In genomic region chr9:60545346-60546315, GRCh38 we compare ENCODE assay signal across 20 cellular contexts.
DNase-seq lines count a peak whose midpoint lies in the region; ATAC-seq and TF ChIP-seq lines count a peak whose summit lies in the region.
"Had no signal": no experiment of that assay in that cellular context is flagged by ENCODE, and none has a peak within 500 bp of the region (broad histone marks: within the 10 kb centered on the region; RNA-seq: fewer than 3 reads in every experiment).

No MANE protein-coding gene starts in this region.

- TF ChIP-seq CTCF in right atrium auricular region (IDR thresholded peaks at IDR 0.05) (no peak), osteoblast (IDR thresholded peaks at IDR 0.05; ENCODE audit: extremely low read depth, low read depth, low read length) (no peak), upper lobe of right lung (IDR thresholded peaks at IDR 0.05) (no peak)

- H3K27me3 ChIP-seq in right atrium auricular region (no peaks in the 10 kb centered on the region), H7 (ENCODE audit: control insufficient read depth, insufficient read depth, low read length) (no peaks in the 10 kb centered on the region), osteoblast (ENCODE audit: insufficient read depth, low read length) (no peaks in the 10 kb centered on the region), upper lobe of right lung (no peaks in the 10 kb centered on the region)
- H3K27me3 ChIP-seq: BLaER1, SJSA1 had no signal

- H3K27ac ChIP-seq in right atrium auricular region (no peak overlapping the region), osteoblast (ENCODE audit: low read depth, low read length) (no peak overlapping the region), upper lobe of right lung (no peak overlapping the region)
- H3K27ac ChIP-seq: BLaER1, KMS-11, PC-9, SJSA1 had no signal

- no peak overlapping the region for H3K4me2 ChIP-seq in osteoblast (ENCODE audit: insufficient read depth, low read length)
- H3K4me2 ChIP-seq: BLaER1, GM23338, KMS-11, PC-9 had no signal

- no peak overlapping the region for H2AFZ ChIP-seq in osteoblast (ENCODE audit: low read length)
- H2AFZ ChIP-seq: GM23338, PC-9 had no signal

- intact Hi-C loops in left ventricle myocardium superior (cut with micrococcal nuclease) (no loop called here), upper lobe of right lung (cut with DNase I) (no loop called here)

- H3K9me3 ChIP-seq in right atrium auricular region (peaks cover 0 to 17% of the 10 kb centered on the region in 2 donors), osteoblast (ENCODE audit: low read depth, low read length) (no peaks in the 10 kb centered on the region), upper lobe of right lung (peaks cover 9% of the 10 kb centered on the region)
- H3K9me3 ChIP-seq: HAP-1, SJSA1 had no signal

- DNase-seq in left ventricle myocardium superior = peak; percentile 10
- DNase-seq in right atrium auricular region (ENCODE audit: low spot score) = no peak
- peak; percentile 7 for DNase-seq in H7
- peak; percentile 32 for DNase-seq in osteoblast (ENCODE audit: insufficient read length, low spot score, missing footprints)
- peak; percentile 59 for DNase-seq in upper lobe of right lung
- no peak for DNase-seq in stimulated activated CD4-positive, alpha-beta T cell treated with anti-CD3 and anti-CD28 coated beads, Interleukin-4, amount 100 ng/mL, for 1 hour
- DNase-seq: CD4-positive, alpha-beta T cell; HFFc6; MM.1S; NCI-H2029 treated with DMSO at 0.1 percent for 48 hours; NCI-H2227 treated with DMSO at 0.1 percent for 48 hours; NCI-H526 treated with DMSO at 0.1 percent for 48 hours; PC-9; Right ventricle myocardium superior had no signal

- H3K79me2 ChIP-seq in osteoblast (ENCODE audit: insufficient read depth, low read length) = no peaks in the 10 kb centered on the region

- no peaks in the 10 kb centered on the region for H4K20me1 ChIP-seq in osteoblast (ENCODE audit: insufficient read depth, low read length)
- H4K20me1 ChIP-seq: BLaER1 had no signal

- ATAC-seq in left ventricle myocardium superior = no peak
- ATAC-seq in upper lobe of right lung = no peak
- ATAC-seq in GM21576 (IDR thresholded peaks at IDR 0.05; ENCODE audit: unreplicated experiment) = no peak
- ATAC-seq: GM23338 had no signal

- H3K36me3 ChIP-seq in right atrium auricular region (no peaks in the 10 kb centered on the region), H7 (replicated peaks; ENCODE audit: control insufficient read depth, insufficient read depth, low read length) (no peaks in the 10 kb centered on the region), osteoblast (ENCODE audit: insufficient read depth, low read length) (no peaks in the 10 kb centered on the region), upper lobe of right lung (no peaks in the 10 kb centered on the region)
- H3K36me3 ChIP-seq: BLaER1, HAP-1, SJSA1 had no signal

- H3K4me1 ChIP-seq in right atrium auricular region = no peaks in the 10 kb centered on the region
- H3K4me1 ChIP-seq in osteoblast (ENCODE audit: insufficient read depth, low read length) = no peaks in the 10 kb centered on the region
- H3K4me1 ChIP-seq in upper lobe of right lung = no peaks in the 10 kb centered on the region
- H3K4me1 ChIP-seq: BLaER1, HAP-1, SJSA1 had no signal

- H3K4me3 ChIP-seq in right atrium auricular region (no peak overlapping the region), H7 (ENCODE audit: insufficient read depth, low read depth, low read length) (no peak overlapping the region), osteoblast (ENCODE audit: insufficient read depth, low read length) (no peak overlapping the region), upper lobe of right lung (no peak overlapping the region)
- H3K4me3 ChIP-seq: BLaER1, GM23338, HAP-1, PC-9, SJSA1 had no signal

Comparison
In these comparisons a context has a peak if more than half of its experiments do, and no peak if none do; other contexts are left out.
1. DNase-seq: peak in left ventricle myocardium superior (single experiment), H7 (single experiment), osteoblast (single experiment) and upper lobe of right lung (single experiment); none in right atrium auricular region (single experiment) and stimulated activated CD4-positive, alpha-beta T cell treated with anti-CD3 and anti-CD28 coated beads, Interleukin-4, amount 100 ng/mL, for 1 hour (single experiment).